Comparison of ENCODE assay signal across 1 cellular context in the genomic region with DNA sequence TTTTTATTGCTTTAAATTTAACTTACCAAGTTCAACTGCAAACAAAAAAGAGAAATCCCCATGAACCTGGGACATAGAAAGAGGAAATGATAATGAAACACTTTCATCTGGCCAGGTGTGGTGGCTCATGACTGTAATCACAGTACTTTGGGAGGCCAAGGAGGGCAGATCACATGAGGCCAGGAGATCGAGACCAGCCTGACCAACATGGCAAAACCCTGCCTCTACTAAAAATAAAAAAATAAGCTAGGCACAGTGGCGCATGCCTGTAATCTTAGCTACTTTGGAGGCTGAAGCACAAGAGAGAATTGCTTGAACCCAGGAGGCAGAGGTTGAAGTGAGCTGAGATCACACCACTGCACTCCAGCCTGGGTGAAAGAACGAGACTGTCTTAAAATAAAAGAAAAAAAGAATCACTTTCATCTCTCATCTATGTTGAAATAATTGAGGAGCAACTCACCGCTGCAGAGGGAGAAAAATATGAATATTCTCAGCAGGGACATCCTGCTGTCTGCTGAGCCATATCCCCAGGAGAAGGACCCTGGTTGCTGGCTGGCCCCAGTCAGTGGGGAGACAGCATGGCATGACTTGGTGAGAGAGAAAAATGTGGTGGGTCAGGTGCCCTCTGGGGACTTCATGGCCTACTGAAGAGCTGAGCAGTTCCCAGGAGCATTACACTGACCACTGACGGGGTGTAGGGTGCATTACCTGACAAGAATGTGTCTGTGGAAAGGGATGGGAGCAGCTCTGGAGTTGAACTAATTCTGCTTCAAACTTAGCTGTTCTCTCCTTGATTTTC.
TF ChIP-seq lines count a peak whose summit lies in the region.

No MANE protein-coding gene starts in this region.

TF ChIP-seq in GM12878, 131 proteins besides CTCF, POLR2A, EP300 and RAD21 (continued from another document and continues in another):
- TF ChIP-seq, protein P1, sequence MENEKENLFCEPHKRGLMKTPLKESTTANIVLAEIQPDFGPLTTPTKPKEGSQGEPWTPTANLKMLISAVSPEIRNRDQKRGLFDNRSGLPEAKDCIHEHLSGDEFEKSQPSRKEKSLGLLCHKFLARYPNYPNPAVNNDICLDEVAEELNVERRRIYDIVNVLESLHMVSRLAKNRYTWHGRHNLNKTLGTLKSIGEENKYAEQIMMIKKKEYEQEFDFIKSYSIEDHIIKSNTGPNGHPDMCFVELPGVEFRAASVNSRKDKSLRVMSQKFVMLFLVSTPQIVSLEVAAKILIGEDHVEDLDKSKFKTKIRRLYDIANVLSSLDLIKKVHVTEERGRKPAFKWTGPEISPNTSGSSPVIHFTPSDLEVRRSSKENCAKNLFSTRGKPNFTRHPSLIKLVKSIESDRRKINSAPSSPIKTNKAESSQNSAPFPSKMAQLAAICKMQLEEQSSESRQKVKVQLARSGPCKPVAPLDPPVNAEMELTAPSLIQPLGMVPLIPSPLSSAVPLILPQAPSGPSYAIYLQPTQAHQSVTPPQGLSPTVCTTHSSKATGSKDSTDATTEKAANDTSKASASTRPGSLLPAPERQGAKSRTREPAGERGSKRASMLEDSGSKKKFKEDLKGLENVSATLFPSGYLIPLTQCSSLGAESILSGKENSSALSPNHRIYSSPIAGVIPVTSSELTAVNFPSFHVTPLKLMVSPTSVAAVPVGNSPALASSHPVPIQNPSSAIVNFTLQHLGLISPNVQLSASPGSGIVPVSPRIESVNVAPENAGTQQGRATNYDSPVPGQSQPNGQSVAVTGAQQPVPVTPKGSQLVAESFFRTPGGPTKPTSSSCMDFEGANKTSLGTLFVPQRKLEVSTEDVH (IDR thresholded peaks at IDR 0.05; ENCODE audit: low read depth, partially characterized antibody): no peak
- TF ChIP-seq, protein P2, sequence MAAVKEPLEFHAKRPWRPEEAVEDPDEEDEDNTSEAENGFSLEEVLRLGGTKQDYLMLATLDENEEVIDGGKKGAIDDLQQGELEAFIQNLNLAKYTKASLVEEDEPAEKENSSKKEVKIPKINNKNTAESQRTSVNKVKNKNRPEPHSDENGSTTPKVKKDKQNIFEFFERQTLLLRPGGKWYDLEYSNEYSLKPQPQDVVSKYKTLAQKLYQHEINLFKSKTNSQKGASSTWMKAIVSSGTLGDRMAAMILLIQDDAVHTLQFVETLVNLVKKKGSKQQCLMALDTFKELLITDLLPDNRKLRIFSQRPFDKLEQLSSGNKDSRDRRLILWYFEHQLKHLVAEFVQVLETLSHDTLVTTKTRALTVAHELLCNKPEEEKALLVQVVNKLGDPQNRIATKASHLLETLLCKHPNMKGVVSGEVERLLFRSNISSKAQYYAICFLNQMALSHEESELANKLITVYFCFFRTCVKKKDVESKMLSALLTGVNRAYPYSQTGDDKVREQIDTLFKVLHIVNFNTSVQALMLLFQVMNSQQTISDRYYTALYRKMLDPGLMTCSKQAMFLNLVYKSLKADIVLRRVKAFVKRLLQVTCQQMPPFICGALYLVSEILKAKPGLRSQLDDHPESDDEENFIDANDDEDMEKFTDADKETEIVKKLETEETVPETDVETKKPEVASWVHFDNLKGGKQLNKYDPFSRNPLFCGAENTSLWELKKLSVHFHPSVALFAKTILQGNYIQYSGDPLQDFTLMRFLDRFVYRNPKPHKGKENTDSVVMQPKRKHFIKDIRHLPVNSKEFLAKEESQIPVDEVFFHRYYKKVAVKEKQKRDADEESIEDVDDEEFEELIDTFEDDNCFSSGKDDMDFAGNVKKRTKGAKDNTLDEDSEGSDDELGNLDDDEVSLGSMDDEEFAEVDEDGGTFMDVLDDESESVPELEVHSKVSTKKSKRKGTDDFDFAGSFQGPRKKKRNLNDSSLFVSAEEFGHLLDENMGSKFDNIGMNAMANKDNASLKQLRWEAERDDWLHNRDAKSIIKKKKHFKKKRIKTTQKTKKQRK (IDR thresholded peaks at IDR 0.05; ENCODE audit: low read depth, low read length): no peak
- TF ChIP-seq RELA (IDR thresholded peaks at IDR 0.05; ENCODE audit: borderline replicate concordance, partially characterized antibody): no peak
- no peak for TF ChIP-seq PML (IDR thresholded peaks at IDR 0.05; ENCODE audit: low read length)
- TF ChIP-seq RFX5 (IDR thresholded peaks at IDR 0.05; ENCODE audit: low read depth, low read length): no peak
- no peak for TF ChIP-seq PBX3 (IDR thresholded peaks at IDR 0.05; ENCODE audit: insufficient replicate concordance, low read depth, low read length)
- TF ChIP-seq KLF5 (IDR thresholded peaks at IDR 0.05; ENCODE audit: partially characterized antibody): no peak
- no peak for TF ChIP-seq LARP7 (IDR thresholded peaks at IDR 0.05)
- TF ChIP-seq, protein P3, sequence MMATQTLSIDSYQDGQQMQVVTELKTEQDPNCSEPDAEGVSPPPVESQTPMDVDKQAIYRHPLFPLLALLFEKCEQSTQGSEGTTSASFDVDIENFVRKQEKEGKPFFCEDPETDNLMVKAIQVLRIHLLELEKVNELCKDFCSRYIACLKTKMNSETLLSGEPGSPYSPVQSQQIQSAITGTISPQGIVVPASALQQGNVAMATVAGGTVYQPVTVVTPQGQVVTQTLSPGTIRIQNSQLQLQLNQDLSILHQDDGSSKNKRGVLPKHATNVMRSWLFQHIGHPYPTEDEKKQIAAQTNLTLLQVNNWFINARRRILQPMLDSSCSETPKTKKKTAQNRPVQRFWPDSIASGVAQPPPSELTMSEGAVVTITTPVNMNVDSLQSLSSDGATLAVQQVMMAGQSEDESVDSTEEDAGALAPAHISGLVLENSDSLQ (IDR thresholded peaks at IDR 0.05): no peak
- TF ChIP-seq SRF (IDR thresholded peaks at IDR 0.05; ENCODE audit: low read depth in 2 of 2, low read length in 2 of 2): no peak
- TF ChIP-seq TCF12 (IDR thresholded peaks at IDR 0.05; ENCODE audit: low read depth, low read length): peak; percentile 82; the same call in 1 of the 2 replicates
- no peak for TF ChIP-seq RBBP5 (conservative IDR thresholded peaks at IDR 0.05)
- TF ChIP-seq CBX3 (IDR thresholded peaks at IDR 0.05; ENCODE audit: borderline replicate concordance, low read depth): no peak
- no peak for TF ChIP-seq FOS (IDR thresholded peaks at IDR 0.05; ENCODE audit: borderline replicate concordance, extremely low read depth, insufficient read length)
- TF ChIP-seq NFYA (IDR thresholded peaks at IDR 0.05; ENCODE audit: borderline replicate concordance, low read depth, low read length): no peak
- TF ChIP-seq, protein P4, sequence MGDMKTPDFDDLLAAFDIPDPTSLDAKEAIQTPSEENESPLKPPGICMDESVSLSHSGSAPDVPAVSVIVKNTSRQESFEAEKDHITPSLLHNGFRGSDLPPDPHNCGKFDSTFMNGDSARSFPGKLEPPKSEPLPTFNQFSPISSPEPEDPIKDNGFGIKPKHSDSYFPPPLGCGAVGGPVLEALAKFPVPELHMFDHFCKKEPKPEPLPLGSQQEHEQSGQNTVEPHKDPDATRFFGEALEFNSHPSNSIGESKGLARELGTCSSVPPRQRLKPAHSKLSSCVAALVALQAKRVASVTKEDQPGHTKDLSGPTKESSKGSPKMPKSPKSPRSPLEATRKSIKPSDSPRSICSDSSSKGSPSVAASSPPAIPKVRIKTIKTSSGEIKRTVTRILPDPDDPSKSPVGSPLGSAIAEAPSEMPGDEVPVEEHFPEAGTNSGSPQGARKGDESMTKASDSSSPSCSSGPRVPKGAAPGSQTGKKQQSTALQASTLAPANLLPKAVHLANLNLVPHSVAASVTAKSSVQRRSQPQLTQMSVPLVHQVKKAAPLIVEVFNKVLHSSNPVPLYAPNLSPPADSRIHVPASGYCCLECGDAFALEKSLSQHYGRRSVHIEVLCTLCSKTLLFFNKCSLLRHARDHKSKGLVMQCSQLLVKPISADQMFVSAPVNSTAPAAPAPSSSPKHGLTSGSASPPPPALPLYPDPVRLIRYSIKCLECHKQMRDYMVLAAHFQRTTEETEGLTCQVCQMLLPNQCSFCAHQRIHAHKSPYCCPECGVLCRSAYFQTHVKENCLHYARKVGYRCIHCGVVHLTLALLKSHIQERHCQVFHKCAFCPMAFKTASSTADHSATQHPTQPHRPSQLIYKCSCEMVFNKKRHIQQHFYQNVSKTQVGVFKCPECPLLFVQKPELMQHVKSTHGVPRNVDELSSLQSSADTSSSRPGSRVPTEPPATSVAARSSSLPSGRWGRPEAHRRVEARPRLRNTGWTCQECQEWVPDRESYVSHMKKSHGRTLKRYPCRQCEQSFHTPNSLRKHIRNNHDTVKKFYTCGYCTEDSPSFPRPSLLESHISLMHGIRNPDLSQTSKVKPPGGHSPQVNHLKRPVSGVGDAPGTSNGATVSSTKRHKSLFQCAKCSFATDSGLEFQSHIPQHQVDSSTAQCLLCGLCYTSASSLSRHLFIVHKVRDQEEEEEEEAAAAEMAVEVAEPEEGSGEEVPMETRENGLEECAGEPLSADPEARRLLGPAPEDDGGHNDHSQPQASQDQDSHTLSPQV (IDR thresholded peaks at IDR 0.05): no peak
- TF ChIP-seq CHD1 (IDR thresholded peaks at IDR 0.05; ENCODE audit: low read depth, low read length): no peak
- no peak for TF ChIP-seq ATF2 (IDR thresholded peaks at IDR 0.05; ENCODE audit: low read length)
- no peak for TF ChIP-seq SREBF2 (IDR thresholded peaks at IDR 0.05; ENCODE audit: low read length)
- no peak for TF ChIP-seq TAF1 (IDR thresholded peaks at IDR 0.05; ENCODE audit: borderline replicate concordance, low read depth, low read length)
- no peak for TF ChIP-seq POLR2AphosphoS2 (IDR thresholded peaks at IDR 0.05; ENCODE audit: low read depth, low read length)
- no peak for TF ChIP-seq SMC3 (IDR thresholded peaks at IDR 0.05; ENCODE audit: borderline replicate concordance, low read length)
- no peak for TF ChIP-seq ZNF274 (IDR thresholded peaks at IDR 0.05; ENCODE audit: insufficient read depth, insufficient read length)
- TF ChIP-seq, protein P5, sequence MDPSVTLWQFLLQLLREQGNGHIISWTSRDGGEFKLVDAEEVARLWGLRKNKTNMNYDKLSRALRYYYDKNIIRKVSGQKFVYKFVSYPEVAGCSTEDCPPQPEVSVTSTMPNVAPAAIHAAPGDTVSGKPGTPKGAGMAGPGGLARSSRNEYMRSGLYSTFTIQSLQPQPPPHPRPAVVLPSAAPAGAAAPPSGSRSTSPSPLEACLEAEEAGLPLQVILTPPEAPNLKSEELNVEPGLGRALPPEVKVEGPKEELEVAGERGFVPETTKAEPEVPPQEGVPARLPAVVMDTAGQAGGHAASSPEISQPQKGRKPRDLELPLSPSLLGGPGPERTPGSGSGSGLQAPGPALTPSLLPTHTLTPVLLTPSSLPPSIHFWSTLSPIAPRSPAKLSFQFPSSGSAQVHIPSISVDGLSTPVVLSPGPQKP (IDR thresholded peaks at IDR 0.05; ENCODE audit: low read depth, low read length): no peak
- TF ChIP-seq STAT1 (conservative IDR thresholded peaks at IDR 0.05): no peak
- peak; percentile 24; the same call in 1 of the 2 replicates for TF ChIP-seq CREM (IDR thresholded peaks at IDR 0.05; ENCODE audit: low read depth)
- no peak for TF ChIP-seq CEBPB (IDR thresholded peaks at IDR 0.05; ENCODE audit: borderline replicate concordance in 1 of 2, low read depth in 2 of 2, low read length in 2 of 2)
- no peak for TF ChIP-seq ZBED1 (IDR thresholded peaks at IDR 0.05; ENCODE audit: borderline replicate concordance)
- TF ChIP-seq RB1 (IDR thresholded peaks at IDR 0.05; ENCODE audit: borderline replicate concordance): no peak
- TF ChIP-seq MEF2A (IDR thresholded peaks at IDR 0.05; ENCODE audit: insufficient read depth, low read depth, low read length): no peak
- TF ChIP-seq, protein P6, sequence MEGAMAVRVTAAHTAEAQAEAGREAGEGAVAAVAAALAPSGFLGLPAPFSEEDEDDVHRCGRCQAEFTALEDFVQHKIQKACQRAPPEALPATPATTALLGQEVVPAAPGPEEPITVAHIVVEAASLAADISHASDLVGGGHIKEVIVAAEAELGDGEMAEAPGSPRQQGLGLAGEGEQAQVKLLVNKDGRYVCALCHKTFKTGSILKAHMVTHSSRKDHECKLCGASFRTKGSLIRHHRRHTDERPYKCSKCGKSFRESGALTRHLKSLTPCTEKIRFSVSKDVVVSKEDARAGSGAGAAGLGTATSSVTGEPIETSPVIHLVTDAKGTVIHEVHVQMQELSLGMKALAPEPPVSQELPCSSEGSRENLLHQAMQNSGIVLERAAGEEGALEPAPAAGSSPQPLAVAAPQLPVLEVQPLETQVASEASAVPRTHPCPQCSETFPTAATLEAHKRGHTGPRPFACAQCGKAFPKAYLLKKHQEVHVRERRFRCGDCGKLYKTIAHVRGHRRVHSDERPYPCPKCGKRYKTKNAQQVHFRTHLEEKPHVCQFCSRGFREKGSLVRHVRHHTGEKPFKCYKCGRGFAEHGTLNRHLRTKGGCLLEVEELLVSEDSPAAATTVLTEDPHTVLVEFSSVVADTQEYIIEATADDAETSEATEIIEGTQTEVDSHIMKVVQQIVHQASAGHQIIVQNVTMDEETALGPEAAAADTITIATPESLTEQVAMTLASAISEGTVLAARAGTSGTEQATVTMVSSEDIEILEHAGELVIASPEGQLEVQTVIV (IDR thresholded peaks at IDR 0.05; ENCODE audit: borderline replicate concordance, partially characterized antibody): no peak
- TF ChIP-seq NRF1 (conservative IDR thresholded peaks at IDR 0.05; ENCODE audit: low read depth, low read length): no peak
- TF ChIP-seq BHLHE40 (IDR thresholded peaks at IDR 0.05; ENCODE audit: borderline replicate concordance in 1 of 2, low read depth in 2 of 2, low read length in 1 of 2): peak; percentile 27 to 67; a peak in 1 of 4 replicates
- TF ChIP-seq RAD51 (IDR thresholded peaks at IDR 0.05): peak; percentile 65
- peak; percentile 84 for TF ChIP-seq NBN (IDR thresholded peaks at IDR 0.05)
- TF ChIP-seq CHD4 (IDR thresholded peaks at IDR 0.05): no peak
- peak; percentile 28; the same call in 1 of the 2 replicates for TF ChIP-seq JUNB (IDR thresholded peaks at IDR 0.05)
- TF ChIP-seq POLR2AphosphoS5 (IDR thresholded peaks at IDR 0.05; ENCODE audit: low read length): no peak
- TF ChIP-seq ZNF384 (IDR thresholded peaks at IDR 0.05; ENCODE audit: borderline replicate concordance, low read depth, low read length): no peak
- no peak for TF ChIP-seq POU2F2 (IDR thresholded peaks at IDR 0.05; ENCODE audit: borderline replicate concordance, low read depth, low read length)
